Comparison of ENCODE assay signal across 1 cellular context in genomic region chr12:65858831-65859230, GRCh38.
TF ChIP-seq lines count a peak whose summit lies in the region.

No MANE protein-coding gene starts in this region.

TF ChIP-seq in IMR-90, 13 proteins besides CTCF, POLR2A, EP300 and RAD21:
- no peak for TF ChIP-seq MXI1 (IDR thresholded peaks at IDR 0.05; ENCODE audit: borderline replicate concordance, low read depth, low read length)
- no peak for TF ChIP-seq USF2 (IDR thresholded peaks at IDR 0.05; ENCODE audit: low read depth, low read length)
- TF ChIP-seq RFX5 (IDR thresholded peaks at IDR 0.05; ENCODE audit: low read depth, low read length): no peak
- TF ChIP-seq CEBPB (IDR thresholded peaks at IDR 0.05; ENCODE audit: low read depth, low read length): no peak
- no peak for TF ChIP-seq CHD1 (IDR thresholded peaks at IDR 0.05; ENCODE audit: low read depth, low read length)
- no peak for TF ChIP-seq NFE2L2 (IDR thresholded peaks at IDR 0.05; ENCODE audit: low read depth, low read length)
TF ChIP-seq in IMR-90: peak in this region for 0.
